Comparison of ENCODE assay signal across 16 cellular contexts in the genomic region with DNA sequence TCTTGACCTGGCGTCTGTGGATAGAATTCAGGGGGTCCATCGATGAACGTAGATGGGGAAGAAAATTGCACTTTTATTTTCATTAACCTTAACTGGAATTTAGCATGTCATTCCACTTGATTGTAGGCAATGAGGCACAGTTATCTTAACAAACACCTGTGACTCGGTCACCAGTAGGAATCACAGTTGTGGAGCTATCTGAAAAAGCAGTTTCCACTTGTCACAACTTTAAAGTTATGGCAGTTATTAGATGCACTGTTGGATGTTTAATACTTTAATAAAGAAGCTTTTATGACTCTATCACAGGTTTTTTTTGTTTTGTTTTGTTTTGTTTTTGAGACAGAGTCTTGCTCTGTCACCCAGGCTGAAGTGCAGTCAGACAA.
DNase-seq lines count a peak whose midpoint lies in the region; ATAC-seq, FAIRE-seq and TF ChIP-seq lines count a peak whose summit lies in the region.
"Had no signal": no experiment of that assay in that cellular context is flagged by ENCODE, and none has a peak within 500 bp of the region (broad histone marks: within the 10 kb centered on the region; RNA-seq: fewer than 3 reads in every experiment).

No MANE protein-coding gene starts in this region.

- no peak overlapping the region for H2AFZ ChIP-seq in keratinocyte (ENCODE audit: control insufficient read depth, low read length)

- H3K27me3 Mint-ChIP-seq in stimulated activated naive CD8-positive, alpha-beta T cell treated with anti-CD3 and anti-CD28 coated beads, Interleukin-15, Interleukin-2, amounts not matched to agents 100 ng/mL and 50 ng/mL, for 24 hours = peaks cover 4% of the 10 kb centered on the region
- H3K27me3 Mint-ChIP-seq in activated B cell treated with CpG ODN at 0.5 μM for 24 hours (no peaks in the 10 kb centered on the region), HFFc6 (ENCODE audit: insufficient read depth) (peaks cover 14% of the 10 kb centered on the region)
- H3K27me3 Mint-ChIP-seq: activated naive CD4-positive, alpha-beta T cell treated with anti-CD3 and anti-CD28 coated beads, Interleukin-2, amount 50 U/mL, for 24 hours had no signal

- H3K4me1 Mint-ChIP-seq in stimulated activated naive CD8-positive, alpha-beta T cell treated with anti-CD3 and anti-CD28 coated beads, Interleukin-15, Interleukin-2, amounts not matched to agents 100 ng/mL and 50 ng/mL, for 24 hours (ENCODE audit: low read depth) = peaks cover 70% of the 10 kb centered on the region
- H3K4me1 Mint-ChIP-seq in activated B cell treated with CpG ODN at 0.5 μM for 24 hours (peaks cover 58% of the 10 kb centered on the region), HFFc6 (ENCODE audit: low read depth) (peaks cover 21% of the 10 kb centered on the region)

- FAIRE-seq in keratinocyte (lab: Jason Lieb, UNC) = no peak
- FAIRE-seq: HepG2 had no signal

- no peaks in the 10 kb centered on the region for H3K27me3 ChIP-seq in keratinocyte (ENCODE audit: control insufficient read depth, extremely low read depth, insufficient read depth, low read length)
- H3K27me3 ChIP-seq: ovary had no signal

- no peak overlapping the region for H3K9ac ChIP-seq in keratinocyte (ENCODE audit: control insufficient read depth, extremely low read depth, insufficient read depth, low read length)

- H3K9me3 Mint-ChIP-seq in stimulated activated naive CD8-positive, alpha-beta T cell treated with anti-CD3 and anti-CD28 coated beads, Interleukin-15, Interleukin-2, amounts not matched to agents 100 ng/mL and 50 ng/mL, for 24 hours = no peaks in the 10 kb centered on the region
- no peaks in the 10 kb centered on the region for H3K9me3 Mint-ChIP-seq in activated B cell treated with CpG ODN at 0.5 μM for 24 hours
- H3K9me3 Mint-ChIP-seq in HFFc6 = no peaks in the 10 kb centered on the region
- H3K9me3 Mint-ChIP-seq: activated naive CD4-positive, alpha-beta T cell treated with anti-CD3 and anti-CD28 coated beads, Interleukin-2, amount 50 U/mL, for 24 hours had no signal

- intact Hi-C loops in activated B cell treated with CpG ODN at 0.5 μM for 24 hours (cut with micrococcal nuclease) = loop anchor here (2.0 kb wide), 1 partner anchor 38 kb away; no protein-coding TSS in a partner anchor

- H3K79me2 ChIP-seq in keratinocyte (ENCODE audit: control insufficient read depth, insufficient read depth, low read length) = no peaks in the 10 kb centered on the region

- ATAC-seq in stimulated activated naive CD8-positive, alpha-beta T cell treated with anti-CD3 and anti-CD28 coated beads, Interleukin-15, Interleukin-2, amounts not matched to agents 100 U/mL and 50 U/mL, for 24 hours = no peak
- ATAC-seq in activated B cell treated with CpG ODN at 0.5 μM for 24 hours (ENCODE audit: low read depth) = no peak
- ATAC-seq: HepG2 had no signal

- H3K4me2 ChIP-seq in keratinocyte (ENCODE audit: control insufficient read depth, extremely low read depth, insufficient read depth, low read depth, low read length) = peak overlapping the region; percentile 10

- CTCF ChIA-PET in activated B cell treated with CpG ODN at 0.5 μM for 24 hours (lab: Charles Lee) = interaction anchor here (1.0 to 3.6 kb wide), 2 partner anchors 53 to 91 kb away, joined by 5 to 16 read pairs; a partner anchor contains a TSS

- H3K9me1 ChIP-seq in keratinocyte (ENCODE audit: control insufficient read depth, extremely low read depth, insufficient read depth, low read length) = peaks cover 3% of the 10 kb centered on the region

- no peaks in the 10 kb centered on the region for H3K9me3 ChIP-seq in keratinocyte (ENCODE audit: control insufficient read depth, low read depth, low read length)
- H3K9me3 ChIP-seq: ovary, thoracic aorta had no signal

- peak overlapping the region; percentile 75 for H3K4me3 Mint-ChIP-seq in stimulated activated naive CD8-positive, alpha-beta T cell treated with anti-CD3 and anti-CD28 coated beads, Interleukin-15, Interleukin-2, amounts not matched to agents 100 ng/mL and 50 ng/mL, for 24 hours
- peak overlapping the region; percentile 33 for H3K4me3 Mint-ChIP-seq in activated B cell treated with CpG ODN at 0.5 μM for 24 hours
- no peak overlapping the region for H3K4me3 Mint-ChIP-seq in HFFc6
- H3K4me3 Mint-ChIP-seq: activated naive CD4-positive, alpha-beta T cell treated with anti-CD3 and anti-CD28 coated beads, Interleukin-2, amount 50 U/mL, for 24 hours had no signal

- DNase-seq in stimulated activated naive CD8-positive, alpha-beta T cell treated with anti-CD3 and anti-CD28 coated beads, Interleukin-15, Interleukin-2, amounts not matched to agents 100 U/mL and 50 U/mL, for 24 hours = no peak
- DNase-seq in activated B cell treated with CpG ODN at 0.5 μM for 24 hours (no peak), keratinocyte (ENCODE audit: low read depth, low spot score) (no peak), HFFc6 (no peak), T1000 (lab: John Stamatoyannopoulos, UW) (no peak)
- DNase-seq in activated effector memory CD4-positive, alpha-beta T cell treated with anti-CD3 and anti-CD28 coated beads, Interleukin-2, amount 50 U/mL, for 16 hours = no peak
- DNase-seq: head of caudate nucleus; MV-4-11; NCI-H2029 treated with DMSO at 0.1 percent for 48 hours; ovary; SIG-M5; stimulated activated CD4-positive, alpha-beta T cell treated with anti-CD3 and anti-CD28 coated beads, Interleukin-2, amount 100 ng/mL, for 24 hours had no signal

- peaks cover 14% of the 10 kb centered on the region for H3K4me1 ChIP-seq in keratinocyte (ENCODE audit: control insufficient read depth, extremely low read depth, insufficient read depth, low read length)

- dilution Hi-C loops in keratinocyte (cut with MboI; ENCODE audit: extremely low pct_ligation_motif_present, low sequenced_read_pairs) = no loop called here

- POLR2A ChIA-PET in activated B cell treated with CpG ODN at 0.5 μM for 24 hours (lab: Charles Lee) = interaction anchor here (1.4 to 4.3 kb wide), 3 partner anchors 51 to 91 kb away, joined by 4 to 41 read pairs (median 4); a partner anchor contains a TSS

- H4K20me1 ChIP-seq in keratinocyte (ENCODE audit: control insufficient read depth, extremely low read depth, insufficient read depth, low read length) = no peaks in the 10 kb centered on the region

- TF ChIP-seq CTCF in activated B cell treated with CpG ODN at 0.5 μM for 24 hours (IDR thresholded peaks at IDR 0.05) = no peak
- TF ChIP-seq CTCF in keratinocyte (optimal IDR thresholded peaks at IDR 0.05 in 1 of 3, IDR thresholded peaks at IDR 0.05 in 1 of 3, conservative IDR thresholded peaks at IDR 0.05 in 1 of 3; ENCODE audit: extremely low read depth in 1 of 3, insufficient read depth in 2 of 3, low read length in 3 of 3) = no peak
- no peak for TF ChIP-seq CTCF in HFFc6 (IDR thresholded peaks at IDR 0.05)

- H3K27ac Mint-ChIP-seq in stimulated activated naive CD8-positive, alpha-beta T cell treated with anti-CD3 and anti-CD28 coated beads, Interleukin-15, Interleukin-2, amounts not matched to agents 100 ng/mL and 50 ng/mL, for 24 hours = peak overlapping the region; percentile 99
- H3K27ac Mint-ChIP-seq in activated B cell treated with CpG ODN at 0.5 μM for 24 hours (peak overlapping the region; percentile 36), HFFc6 (no peak overlapping the region)
- H3K27ac Mint-ChIP-seq: activated naive CD4-positive, alpha-beta T cell treated with anti-CD3 and anti-CD28 coated beads, Interleukin-2, amount 50 U/mL, for 24 hours had no signal

- no peak overlapping the region for H3K4me3 ChIP-seq in keratinocyte (ENCODE audit: control insufficient read depth in 2 of 3, extremely low read depth in 1 of 3, insufficient read depth in 2 of 3, low read depth in 1 of 3, low read length in 3 of 3)
- H3K4me3 ChIP-seq: ovary, thoracic aorta had no signal

- H3K27ac ChIP-seq in keratinocyte (ENCODE audit: control insufficient read depth, insufficient read depth, low read length) = no peak overlapping the region
- H3K27ac ChIP-seq: ovary, thoracic aorta had no signal

- no peaks in the 10 kb centered on the region for H3K36me3 ChIP-seq in keratinocyte (ENCODE audit: control insufficient read depth in 2 of 2, extremely low read depth in 1 of 2, insufficient read depth in 2 of 2, low read length in 2 of 2)
- H3K36me3 ChIP-seq: ovary, thoracic aorta had no signal

- H3K36me3 Mint-ChIP-seq in stimulated activated naive CD8-positive, alpha-beta T cell treated with anti-CD3 and anti-CD28 coated beads, Interleukin-15, Interleukin-2, amounts not matched to agents 100 ng/mL and 50 ng/mL, for 24 hours (ENCODE audit: low read depth) = peaks cover 20% of the 10 kb centered on the region
- H3K36me3 Mint-ChIP-seq in activated B cell treated with CpG ODN at 0.5 μM for 24 hours (ENCODE audit: low read depth) = peaks cover 16% of the 10 kb centered on the region
- no peaks in the 10 kb centered on the region for H3K36me3 Mint-ChIP-seq in HFFc6 (ENCODE audit: low read depth)
